ENCODE assay signal across 10 cellular contexts in the genomic region with DNA sequence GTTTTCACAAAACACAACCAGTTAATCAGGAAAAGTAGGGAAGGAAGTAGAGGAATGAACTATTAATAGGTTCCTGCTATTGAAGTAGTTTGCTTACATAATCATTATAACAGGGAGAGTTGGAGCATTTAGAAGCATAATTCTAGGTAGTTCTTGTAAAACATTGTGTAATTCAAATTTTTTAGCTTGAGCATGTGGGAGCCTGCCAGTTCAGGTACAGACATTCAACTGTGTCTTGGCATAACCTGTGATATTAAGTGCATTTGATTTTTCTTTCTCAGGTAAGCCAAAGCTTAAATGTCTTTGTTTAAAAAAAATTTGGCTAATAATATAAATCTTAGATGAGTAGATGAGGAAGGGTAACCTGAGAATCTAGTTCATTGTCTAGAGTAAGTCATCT. TPM values are rescaled to one million over a fixed set of nuclear protein-coding genes. Genes with fewer than 3 reads are reported as not detected.
DNase-seq lines count a peak whose midpoint lies in the region; ATAC-seq and TF ChIP-seq lines count a peak whose summit lies in the region.
"Had no signal": no experiment of that assay in that cellular context is flagged by ENCODE, and none has a peak within 500 bp of the region (broad histone marks: within the 10 kb centered on the region; RNA-seq: fewer than 3 reads in every experiment).

No MANE protein-coding gene starts in this region.

- H3K4me3 ChIP-seq in iPS-20b (ENCODE audit: low read length) = peak overlapping the region; percentile 43
- peak overlapping the region; percentile 2 for H3K4me3 ChIP-seq in suprapubic skin
- H3K4me3 ChIP-seq in MM.1S (ENCODE audit: low read length) = no peak overlapping the region

- H3K9me3 Mint-ChIP-seq in activated naive CD4-positive, alpha-beta T cell treated with anti-CD3 and anti-CD28 coated beads, Interleukin-2, amount 50 U/mL, for 24 hours = no peaks in the 10 kb centered on the region
- no peaks in the 10 kb centered on the region for H3K9me3 Mint-ChIP-seq in activated B cell treated with CpG ODN at 0.5 μM for 24 hours

- ATAC-seq in activated B cell treated with CpG ODN at 0.5 μM for 24 hours (ENCODE audit: low read depth) (no peak), GM19023 (IDR thresholded peaks at IDR 0.05; ENCODE audit: unreplicated experiment) (no peak), left cardiac atrium (no peak)
- ATAC-seq: Panc1 had no signal

- no peak for TF ChIP-seq POLR2A in suprapubic skin (IDR thresholded peaks at IDR 0.05)

- H3K27ac Mint-ChIP-seq in activated naive CD4-positive, alpha-beta T cell treated with anti-CD3 and anti-CD28 coated beads, Interleukin-2, amount 50 U/mL, for 24 hours = peak overlapping the region; percentile 85
- peak overlapping the region; percentile 27 for H3K27ac Mint-ChIP-seq in activated B cell treated with CpG ODN at 0.5 μM for 24 hours

- no peaks in the 10 kb centered on the region for H3K9me2 ChIP-seq in MM.1S (replicated peaks; ENCODE audit: insufficient read depth, low read length)

- peaks cover 16% of the 10 kb centered on the region for H3F3A ChIP-seq in MM.1S (ENCODE audit: insufficient read depth, low read length)

- H3K27me3 Mint-ChIP-seq in activated naive CD4-positive, alpha-beta T cell treated with anti-CD3 and anti-CD28 coated beads, Interleukin-2, amount 50 U/mL, for 24 hours = no peaks in the 10 kb centered on the region
- H3K27me3 Mint-ChIP-seq in activated B cell treated with CpG ODN at 0.5 μM for 24 hours = no peaks in the 10 kb centered on the region

- POLR2A ChIA-PET in activated B cell treated with CpG ODN at 0.5 μM for 24 hours (lab: Charles Lee) = no interaction called here

- peaks cover 47% of the 10 kb centered on the region for H4K20me1 ChIP-seq in MM.1S (ENCODE audit: insufficient read depth, low read length)

- H3K36me3 Mint-ChIP-seq in activated naive CD4-positive, alpha-beta T cell treated with anti-CD3 and anti-CD28 coated beads, Interleukin-2, amount 50 U/mL, for 24 hours = peaks cover 21% of the 10 kb centered on the region
- peaks cover 73% of the 10 kb centered on the region for H3K36me3 Mint-ChIP-seq in activated B cell treated with CpG ODN at 0.5 μM for 24 hours (ENCODE audit: low read depth)

- no peak for TF ChIP-seq EP300 in suprapubic skin (IDR thresholded peaks at IDR 0.05)

- H3K27me3 ChIP-seq in iPS-20b (ENCODE audit: insufficient read depth, low read length) (no peaks in the 10 kb centered on the region), suprapubic skin (no peaks in the 10 kb centered on the region), MM.1S (replicated peaks; ENCODE audit: insufficient read depth, low read length) (no peaks in the 10 kb centered on the region)

- H3K9me3 ChIP-seq in iPS-20b (ENCODE audit: insufficient read depth, low read depth, low read length) = no peaks in the 10 kb centered on the region
- H3K9me3 ChIP-seq in suprapubic skin = no peaks in the 10 kb centered on the region
- H3K9me3 ChIP-seq in MM.1S (replicated peaks; ENCODE audit: insufficient read depth, low read length) = no peaks in the 10 kb centered on the region

- H3K9ac ChIP-seq in iPS-20b (ENCODE audit: low read depth, low read length) = no peak overlapping the region
- no peak overlapping the region for H3K9ac ChIP-seq in MM.1S (ENCODE audit: low read length)

- H3K27ac ChIP-seq in iPS-20b (ENCODE audit: low read length) (no peak overlapping the region), suprapubic skin (no peak overlapping the region), MM.1S (ENCODE audit: low read length) (no peak overlapping the region)

- CTCF ChIA-PET in activated B cell treated with CpG ODN at 0.5 μM for 24 hours (lab: Charles Lee) = no interaction called here

- peaks cover 83% of the 10 kb centered on the region for H3K79me2 ChIP-seq in MM.1S (ENCODE audit: low read length)

- no peak overlapping the region for H3K4me2 ChIP-seq in MM.1S (ENCODE audit: low read depth, low read length)

- H3K4me3 Mint-ChIP-seq in activated naive CD4-positive, alpha-beta T cell treated with anti-CD3 and anti-CD28 coated beads, Interleukin-2, amount 50 U/mL, for 24 hours = peak overlapping the region; percentile 81
- no peak overlapping the region for H3K4me3 Mint-ChIP-seq in activated B cell treated with CpG ODN at 0.5 μM for 24 hours

- H3K36me3 ChIP-seq in iPS-20b (ENCODE audit: insufficient read depth, low read depth, low read length) (peaks cover 74% of the 10 kb centered on the region), suprapubic skin (peaks cover 54% of the 10 kb centered on the region), MM.1S (replicated peaks; ENCODE audit: insufficient read depth, low read length) (peaks cover 27% of the 10 kb centered on the region)

- H3K4me1 Mint-ChIP-seq in activated naive CD4-positive, alpha-beta T cell treated with anti-CD3 and anti-CD28 coated beads, Interleukin-2, amount 50 U/mL, for 24 hours = peaks cover 63% of the 10 kb centered on the region
- H3K4me1 Mint-ChIP-seq in activated B cell treated with CpG ODN at 0.5 μM for 24 hours = peaks cover 54% of the 10 kb centered on the region

- peaks cover 12% of the 10 kb centered on the region for H3K4me1 ChIP-seq in iPS-20b (ENCODE audit: insufficient read depth, low read length)
- H3K4me1 ChIP-seq in suprapubic skin = peaks cover 77% of the 10 kb centered on the region
- peaks cover 27% of the 10 kb centered on the region for H3K4me1 ChIP-seq in MM.1S (ENCODE audit: low read length)

- no peak for DNase-seq in activated naive CD4-positive, alpha-beta T cell (lab: John Stamatoyannopoulos, UW)
- no peak for DNase-seq in activated B cell treated with CpG ODN at 0.5 μM for 24 hours
- DNase-seq in suprapubic skin (ENCODE audit: low spot score in 2 of 2) = no peak
- DNase-seq in MM.1S = no peak
- DNase-seq in left cardiac atrium = no peak
- DNase-seq: activated effector memory CD4-positive, alpha-beta T cell treated with anti-CD3 and anti-CD28 coated beads, Interleukin-2, amount 50 U/mL, for 16 hours had no signal

- H2AFZ ChIP-seq in MM.1S (ENCODE audit: low read length) = no peak overlapping the region

- intact Hi-C loops in activated B cell treated with CpG ODN at 0.5 μM for 24 hours (cut with micrococcal nuclease) = no loop called here
- intact Hi-C loops in left cardiac atrium (cut with DNase I) = no loop called here

- TF ChIP-seq CTCF in activated B cell treated with CpG ODN at 0.5 μM for 24 hours (IDR thresholded peaks at IDR 0.05) (no peak), suprapubic skin (IDR thresholded peaks at IDR 0.05) (no peak), MM.1S (IDR thresholded peaks at IDR 0.05; ENCODE audit: low read length) (no peak)

RNA-seq across cellular contexts. Expression of a gene that starts 3.4 kb away (rescaled TPM):
- total RNA-seq in activated B cell treated with CpG ODN at 0.5 μM for 24 hours (70.6 and 81.2 TPM in 2 replicates), suprapubic skin (100 to 1,000 TPM in 1 of 4 donors, 10 to 100 TPM in 3; 64.8 to 120 (median 84.9) TPM), left cardiac atrium (10 to 100 TPM; 30.0 to 44.4 TPM)
